18 cellular contexts compared by ENCODE assay signal in genomic region chr11:44029507-44029845, GRCh38. TPM values are rescaled to one million over a fixed set of nuclear protein-coding genes. Genes with fewer than 3 reads are reported as not detected.
"Had no signal": no experiment of that assay in that cellular context is flagged by ENCODE, and none has a peak within 500 bp of the region (broad histone marks: within the 10 kb centered on the region; RNA-seq: fewer than 3 reads in every experiment).

No MANE protein-coding gene starts in this region.

- H3K4me3 Mint-ChIP-seq: activated CD4-positive, alpha-beta T cell treated with anti-CD3 and anti-CD28 coated beads, Interleukin-2, amount 10 ng/mL, durations not matched to agents 7 days and 5 days; endodermal cell had no signal

- H3K27me3 ChIP-seq: dorsolateral prefrontal cortex had no signal

- H3K9me3 Mint-ChIP-seq: activated CD4-positive, alpha-beta T cell treated with anti-CD3 and anti-CD28 coated beads, Interleukin-2, amount 10 ng/mL, durations not matched to agents 7 days and 5 days had no signal

- H3K4me1 Mint-ChIP-seq: activated CD4-positive, alpha-beta T cell treated with anti-CD3 and anti-CD28 coated beads, Interleukin-2, amount 10 ng/mL, durations not matched to agents 7 days and 5 days had no signal

- H3K27ac Mint-ChIP-seq: activated CD4-positive, alpha-beta T cell treated with anti-CD3 and anti-CD28 coated beads, Interleukin-2, amount 10 ng/mL, durations not matched to agents 7 days and 5 days had no signal

- H3K4me3 ChIP-seq: dorsolateral prefrontal cortex, skin epidermis had no signal

- DNase-seq: activated CD4-positive, alpha-beta T cell treated with anti-CD3 and anti-CD28 coated beads, Interleukin-2, amount 10 ng/mL, durations not matched to agents 7 days and 5 days; activated CD4-positive, CD25-positive, alpha-beta regulatory T cell; activated CD8-positive, alpha-beta memory T cell treated with anti-CD3 and anti-CD28 coated beads for 24 hours; activated naive CD4-positive, alpha-beta T cell treated with Interleukin-2 at 50 U/mL for 16 hours; dorsolateral prefrontal cortex; kidney; stimulated activated CD4-positive, alpha-beta T cell treated with anti-CD3 and anti-CD28 coated beads, Interleukin-4, amount 100 ng/mL, for 24 hours; stimulated activated naive CD4-positive, alpha-beta T cell; SW 1271; trophoblast cell had no signal

RNA-seq across cellular contexts. Expression of gene ACCSL, which starts 18.3 kb away (rescaled TPM):
- total RNA-seq: activated CD4-positive, alpha-beta T cell treated with anti-CD3 and anti-CD28 coated beads, Interleukin-2, amount 10 ng/mL, durations not matched to agents 7 days and 5 days; bronchial epithelial cell; endodermal cell; epithelial cell of proximal tubule; kidney; myocyte; posterior vena cava; subcutaneous adipose tissue; T-helper 2 cell treated with Interferon-gamma antibody and Interleukin-4, amounts not matched to agents 100 ng/mL and 5 ng/mL, for 36 hours had no signal
